Comparison of ENCODE assay signal across 17 cellular contexts in the genomic region with DNA sequence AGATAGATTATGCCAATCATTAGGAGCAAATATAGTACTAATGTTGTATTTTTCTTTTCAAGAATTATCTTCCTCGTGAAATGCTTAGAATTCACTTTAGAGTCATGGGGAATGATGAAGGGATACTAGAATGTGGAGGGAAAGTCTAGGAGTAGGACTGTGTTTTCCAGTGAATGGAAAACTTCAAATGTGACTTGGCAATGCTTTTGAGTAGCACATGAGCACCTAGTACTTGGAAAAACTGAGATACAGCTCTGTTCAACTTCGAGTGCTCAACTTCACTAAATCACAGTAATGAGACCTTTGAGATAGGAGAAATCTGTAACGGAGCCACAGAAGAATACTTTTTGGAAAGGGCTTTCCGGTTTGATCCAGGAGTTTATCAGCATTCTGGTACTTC.
DNase-seq lines count a peak whose midpoint lies in the region; ATAC-seq and TF ChIP-seq lines count a peak whose summit lies in the region.
"Had no signal": no experiment of that assay in that cellular context is flagged by ENCODE, and none has a peak within 500 bp of the region (broad histone marks: within the 10 kb centered on the region; RNA-seq: fewer than 3 reads in every experiment).

No MANE protein-coding gene starts in this region.

- DNase-seq in Right ventricle myocardium superior (no peak), right atrium auricular region (ENCODE audit: low spot score) (no peak), GM23338 (ENCODE audit: low spot score) (no peak), mesendoderm (no peak)
- no peak for DNase-seq in activated CD4-positive, alpha-beta T cell treated with anti-CD3 and anti-CD28 coated beads for 48 hours
- DNase-seq: AML-193; Caco-2; Calu3; CD4-positive, alpha-beta T cell; CD8-positive, alpha-beta T cell; DMS79 treated with DMSO at 0.1 percent for 48 hours; GF-D8 had no signal

- no peak overlapping the region for H2BK15ac ChIP-seq in mesendoderm (replicated peaks; ENCODE audit: low read depth)

- H3K4me1 Mint-ChIP-seq in GM23338 = peaks cover 11% of the 10 kb centered on the region

- peak overlapping the region; percentile 28 for H3K18ac ChIP-seq in mesendoderm (ENCODE audit: low read length)

- no peak overlapping the region for H2AK5ac ChIP-seq in mesendoderm (ENCODE audit: low read length)

- H2BK120ac ChIP-seq in mesendoderm (ENCODE audit: low read depth, low read length) = no peak overlapping the region

- no peaks in the 10 kb centered on the region for H3K36me3 Mint-ChIP-seq in GM23338 (ENCODE audit: low read depth)

- H3K79me2 ChIP-seq in GM23338 (replicated peaks; ENCODE audit: insufficient read depth) (0 out of 2 replicates have a peak, but pooled peaks cover 2% of the 10 kb centered on the region), mesendoderm (ENCODE audit: control insufficient read depth, insufficient read depth, low read length) (no peaks in the 10 kb centered on the region)

- no peak overlapping the region for H3K23ac ChIP-seq in mesendoderm (ENCODE audit: low read length)

- H2AFZ ChIP-seq in GM23338 = no peak overlapping the region

- no peaks in the 10 kb centered on the region for H3K27me3 Mint-ChIP-seq in GM23338 (ENCODE audit: insufficient read depth, low read depth, poor library complexity)
- H3K27me3 Mint-ChIP-seq: B cell; CD4-positive, alpha-beta T cell had no signal

- no CpG with 5 or more reads among the region's 4 CpGs for WGBS in mesendoderm (ENCODE audit: extremely low coverage, insufficient coverage, low lambda C conversion rate)

- H3K4ac ChIP-seq in mesendoderm (ENCODE audit: low read depth, low read length) = no peak overlapping the region

- H4K5ac ChIP-seq in mesendoderm (ENCODE audit: low read length) = no peak overlapping the region

- no peak overlapping the region for H2BK5ac ChIP-seq in mesendoderm (ENCODE audit: low read length)

- peaks cover 2% of the 10 kb centered on the region for H3K79me1 ChIP-seq in mesendoderm (ENCODE audit: low read length)

- no peaks in the 10 kb centered on the region for H3F3A ChIP-seq in GM23338 (replicated peaks; ENCODE audit: low read depth)

- TF ChIP-seq CTCF in right atrium auricular region (IDR thresholded peaks at IDR 0.05) = no peak
- TF ChIP-seq CTCF in GM23338 (conservative IDR thresholded peaks at IDR 0.05; ENCODE audit: low read depth in 2 of 2) = no peak

- H3K9me3 ChIP-seq in right atrium auricular region = no peaks in the 10 kb centered on the region
- H3K9me3 ChIP-seq: A549; BLaER1 treated with 17β-estradiol and CSF1 and Interleukin-3, amounts not matched to agents 10 nM and 100 nM; Caco-2 had no signal

- H3K4me1 ChIP-seq in right atrium auricular region = peaks cover 0 to 15% of the 10 kb centered on the region in 2 donors
- H3K4me1 ChIP-seq in GM23338 (ENCODE audit: insufficient read depth) = peaks cover 11% of the 10 kb centered on the region
- no peaks in the 10 kb centered on the region for H3K4me1 ChIP-seq in mesendoderm (ENCODE audit: control insufficient read depth, low read depth, low read length)
- H3K4me1 ChIP-seq: BLaER1 treated with 17β-estradiol and CSF1 and Interleukin-3, amounts not matched to agents 10 nM and 100 nM; Caco-2 had no signal

- H3K4me2 ChIP-seq in GM23338 = no peak overlapping the region
- no peak overlapping the region for H3K4me2 ChIP-seq in mesendoderm (ENCODE audit: low read length)
- H3K4me2 ChIP-seq: A549; BLaER1 treated with 17β-estradiol and CSF1 and Interleukin-3, amounts not matched to agents 10 nM and 100 nM had no signal

- intact Hi-C loops in Right ventricle myocardium superior (cut with DNase I) = no loop called here

- no peak overlapping the region for H3K4me3 ChIP-seq in right atrium auricular region
- no peak overlapping the region for H3K4me3 ChIP-seq in GM23338
- no peak overlapping the region for H3K4me3 ChIP-seq in mesendoderm (ENCODE audit: low read length)
- H3K4me3 ChIP-seq: A549; BLaER1 treated with 17β-estradiol and CSF1 and Interleukin-3, amounts not matched to agents 10 nM and 100 nM had no signal

- 0 out of 2 replicates have a peak, but pooled peaks cover 6% of the 10 kb centered on the region for H4K20me1 ChIP-seq in GM23338 (replicated peaks; ENCODE audit: insufficient read depth)

- H4K8ac ChIP-seq in mesendoderm (ENCODE audit: low read depth, low read length) = no peak overlapping the region

- H3K27ac Mint-ChIP-seq in GM23338 = no peak overlapping the region
- H3K27ac Mint-ChIP-seq: B cell; CD4-positive, alpha-beta T cell; CD8-positive, alpha-beta T cell had no signal

- no peaks in the 10 kb centered on the region for H3K27me3 ChIP-seq in right atrium auricular region
- no peaks in the 10 kb centered on the region for H3K27me3 ChIP-seq in GM23338 (ENCODE audit: insufficient read depth)
- no peaks in the 10 kb centered on the region for H3K27me3 ChIP-seq in mesendoderm (ENCODE audit: insufficient read depth, low read length, poor library complexity)
- H3K27me3 ChIP-seq: BLaER1 treated with 17β-estradiol and CSF1 and Interleukin-3, amounts not matched to agents 10 nM and 100 nM had no signal

- H3K56ac ChIP-seq in mesendoderm (ENCODE audit: low read length) = no peak overlapping the region

- H3K36me3 ChIP-seq in right atrium auricular region (no peaks in the 10 kb centered on the region), GM23338 (ENCODE audit: insufficient read depth) (no peaks in the 10 kb centered on the region), mesendoderm (ENCODE audit: control insufficient read depth, insufficient read depth, low read length) (no peaks in the 10 kb centered on the region)

- no peak overlapping the region for H3K27ac ChIP-seq in right atrium auricular region
- H3K27ac ChIP-seq in GM23338 (ENCODE audit: low read depth) = peak overlapping the region; percentile 48; the same call in 1 of the 2 replicates
- no peak overlapping the region for H3K27ac ChIP-seq in mesendoderm (ENCODE audit: low read depth, low read length)
- H3K27ac ChIP-seq: 22Rv1; A549; BLaER1 treated with 17β-estradiol and CSF1 and Interleukin-3, amounts not matched to agents 10 nM and 100 nM; C4-2B had no signal

- H3K9ac ChIP-seq in mesendoderm (ENCODE audit: low read length) = no peak overlapping the region
- H3K9ac ChIP-seq: BLaER1 treated with 17β-estradiol and CSF1 and Interleukin-3, amounts not matched to agents 10 nM and 100 nM had no signal

- no peaks in the 10 kb centered on the region for H3K9me2 ChIP-seq in GM23338 (ENCODE audit: insufficient read depth)

- no peak overlapping the region for H3K4me3 Mint-ChIP-seq in GM23338
- H3K4me3 Mint-ChIP-seq: B cell; CD4-positive, alpha-beta T cell; CD8-positive, alpha-beta T cell had no signal

- ATAC-seq in Right ventricle myocardium superior (ENCODE audit: poor library complexity) = peak; percentile 55
- ATAC-seq in GM23338 = no peak
- ATAC-seq: A549; CD8-positive, alpha-beta T cell had no signal

- no peaks in the 10 kb centered on the region for H3K9me3 Mint-ChIP-seq in GM23338
- H3K9me3 Mint-ChIP-seq: CD4-positive, alpha-beta T cell; CD8-positive, alpha-beta T cell had no signal

TF ChIP-seq in GM23338, 12 proteins besides CTCF, POLR2A, EP300 and RAD21 (continues in another document):
- no peak for TF ChIP-seq EZH2phosphoT487 (IDR thresholded peaks at IDR 0.05; ENCODE audit: unreplicated experiment)
- no peak for TF ChIP-seq POLR2AphosphoS5 (IDR thresholded peaks at IDR 0.05; ENCODE audit: low read depth)
- TF ChIP-seq, protein P1, sequence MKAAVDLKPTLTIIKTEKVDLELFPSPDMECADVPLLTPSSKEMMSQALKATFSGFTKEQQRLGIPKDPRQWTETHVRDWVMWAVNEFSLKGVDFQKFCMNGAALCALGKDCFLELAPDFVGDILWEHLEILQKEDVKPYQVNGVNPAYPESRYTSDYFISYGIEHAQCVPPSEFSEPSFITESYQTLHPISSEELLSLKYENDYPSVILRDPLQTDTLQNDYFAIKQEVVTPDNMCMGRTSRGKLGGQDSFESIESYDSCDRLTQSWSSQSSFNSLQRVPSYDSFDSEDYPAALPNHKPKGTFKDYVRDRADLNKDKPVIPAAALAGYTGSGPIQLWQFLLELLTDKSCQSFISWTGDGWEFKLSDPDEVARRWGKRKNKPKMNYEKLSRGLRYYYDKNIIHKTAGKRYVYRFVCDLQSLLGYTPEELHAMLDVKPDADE (IDR thresholded peaks at IDR 0.05) = no peak
- TF ChIP-seq NANOG (IDR thresholded peaks at IDR 0.05; ENCODE audit: borderline replicate concordance) = no peak
- TF ChIP-seq ZNF114 (CRISPR knock-in tag; IDR thresholded peaks at IDR 0.05) = no peak
- TF ChIP-seq ZNF331 (CRISPR knock-in tag; IDR thresholded peaks at IDR 0.05; ENCODE audit: low read depth) = no peak
- TF ChIP-seq, protein P2, sequence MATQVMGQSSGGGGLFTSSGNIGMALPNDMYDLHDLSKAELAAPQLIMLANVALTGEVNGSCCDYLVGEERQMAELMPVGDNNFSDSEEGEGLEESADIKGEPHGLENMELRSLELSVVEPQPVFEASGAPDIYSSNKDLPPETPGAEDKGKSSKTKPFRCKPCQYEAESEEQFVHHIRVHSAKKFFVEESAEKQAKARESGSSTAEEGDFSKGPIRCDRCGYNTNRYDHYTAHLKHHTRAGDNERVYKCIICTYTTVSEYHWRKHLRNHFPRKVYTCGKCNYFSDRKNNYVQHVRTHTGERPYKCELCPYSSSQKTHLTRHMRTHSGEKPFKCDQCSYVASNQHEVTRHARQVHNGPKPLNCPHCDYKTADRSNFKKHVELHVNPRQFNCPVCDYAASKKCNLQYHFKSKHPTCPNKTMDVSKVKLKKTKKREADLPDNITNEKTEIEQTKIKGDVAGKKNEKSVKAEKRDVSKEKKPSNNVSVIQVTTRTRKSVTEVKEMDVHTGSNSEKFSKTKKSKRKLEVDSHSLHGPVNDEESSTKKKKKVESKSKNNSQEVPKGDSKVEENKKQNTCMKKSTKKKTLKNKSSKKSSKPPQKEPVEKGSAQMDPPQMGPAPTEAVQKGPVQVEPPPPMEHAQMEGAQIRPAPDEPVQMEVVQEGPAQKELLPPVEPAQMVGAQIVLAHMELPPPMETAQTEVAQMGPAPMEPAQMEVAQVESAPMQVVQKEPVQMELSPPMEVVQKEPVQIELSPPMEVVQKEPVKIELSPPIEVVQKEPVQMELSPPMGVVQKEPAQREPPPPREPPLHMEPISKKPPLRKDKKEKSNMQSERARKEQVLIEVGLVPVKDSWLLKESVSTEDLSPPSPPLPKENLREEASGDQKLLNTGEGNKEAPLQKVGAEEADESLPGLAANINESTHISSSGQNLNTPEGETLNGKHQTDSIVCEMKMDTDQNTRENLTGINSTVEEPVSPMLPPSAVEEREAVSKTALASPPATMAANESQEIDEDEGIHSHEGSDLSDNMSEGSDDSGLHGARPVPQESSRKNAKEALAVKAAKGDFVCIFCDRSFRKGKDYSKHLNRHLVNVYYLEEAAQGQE (IDR thresholded peaks at IDR 0.05; ENCODE audit: unreplicated experiment) = no peak
- no peak for TF ChIP-seq STAT1 (IDR thresholded peaks at IDR 0.05; ENCODE audit: unreplicated experiment)
- no peak for TF ChIP-seq JUNB (IDR thresholded peaks at IDR 0.05; ENCODE audit: unreplicated experiment)
- no peak for TF ChIP-seq EZH2 (IDR thresholded peaks at IDR 0.05; ENCODE audit: low read depth, unreplicated experiment)
- TF ChIP-seq CREB1 (CRISPR knock-in tag; IDR thresholded peaks at IDR 0.05; ENCODE audit: low read depth) = no peak
